Comparison of ENCODE assay signal across 9 cellular contexts in the genomic region with DNA sequence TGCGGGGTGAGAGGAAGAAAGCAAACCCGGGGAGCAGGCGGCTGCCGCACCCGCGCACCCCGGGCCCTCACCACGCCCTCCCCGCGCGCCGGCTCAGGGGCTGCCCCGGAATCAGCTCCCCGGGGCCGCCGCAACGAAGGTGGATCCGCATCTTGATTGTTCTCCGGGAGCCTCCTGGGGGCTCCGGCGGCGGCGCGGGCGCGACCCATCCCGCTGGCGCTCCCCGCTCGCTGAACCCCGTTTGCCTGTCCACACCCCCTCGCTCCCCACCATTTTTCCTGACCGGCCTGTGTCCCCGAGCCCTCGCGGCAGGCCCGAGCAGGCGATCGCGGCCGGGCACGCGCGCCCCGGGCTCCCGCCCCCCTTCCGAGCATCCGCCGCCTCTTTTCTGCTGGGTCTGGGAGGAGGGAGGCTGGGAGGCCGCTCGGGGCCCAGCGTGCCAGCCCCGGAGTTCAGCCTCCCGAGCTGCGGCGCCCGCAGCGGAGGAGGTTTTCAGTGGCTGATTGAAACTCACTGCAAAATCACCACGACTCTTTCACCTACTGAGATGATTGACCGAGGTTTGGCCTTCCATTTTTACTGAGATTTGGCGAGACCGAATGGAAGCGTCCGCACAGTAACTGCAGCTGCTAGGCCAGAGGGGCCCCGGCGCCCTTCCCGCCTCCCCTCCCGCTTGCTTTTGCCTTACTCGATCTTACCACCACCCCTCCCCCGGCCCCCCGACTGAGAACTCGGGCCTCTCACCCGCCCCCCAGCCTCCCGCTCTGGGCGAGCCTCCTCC.
A peak's percentile ranks its signal among the peaks of the same experiment; 100 is the strongest.
DNase-seq lines count a peak whose midpoint lies in the region; ATAC-seq, FAIRE-seq and TF ChIP-seq lines count a peak whose summit lies in the region.
"Had no signal": no experiment of that assay in that cellular context is flagged by ENCODE, and none has a peak within 500 bp of the region (broad histone marks: within the 10 kb centered on the region; RNA-seq: fewer than 3 reads in every experiment).

No MANE protein-coding gene starts in this region.

- peaks cover 36% of the 10 kb centered on the region for H3K36me3 Mint-ChIP-seq in nephron (ENCODE audit: low read depth)

- peak overlapping the region; percentile 72 for H3K4me3 ChIP-seq in MM.1S (ENCODE audit: low read length)

- H3K27ac ChIP-seq in MM.1S (ENCODE audit: low read length): peak overlapping the region; percentile 98

- peaks cover 18% of the 10 kb centered on the region for H3K27me3 Mint-ChIP-seq in nephron (ENCODE audit: low read depth)

- no peaks in the 10 kb centered on the region for H4K20me1 ChIP-seq in MM.1S (ENCODE audit: insufficient read depth, low read length)

- H3F3A ChIP-seq in MM.1S (ENCODE audit: insufficient read depth, low read length): peaks cover 42% of the 10 kb centered on the region

- peaks cover 11% of the 10 kb centered on the region; the same call in 1 of the 2 replicates for H3K4me1 ChIP-seq in MM.1S (ENCODE audit: low read length)

- H3K79me2 ChIP-seq in MM.1S (ENCODE audit: low read length): peaks cover 8% of the 10 kb centered on the region; the same call in 1 of the 2 replicates

- H3K4me2 ChIP-seq in MM.1S (ENCODE audit: low read depth, low read length): peak overlapping the region; percentile 51; the same call in 1 of the 2 replicates

- no peak overlapping the region for H2AFZ ChIP-seq in MM.1S (ENCODE audit: low read length)

- H3K9me3 Mint-ChIP-seq in nephron: no peaks in the 10 kb centered on the region
- H3K9me3 Mint-ChIP-seq: T-helper 1 cell treated with Interleukin-12 subunit alpha and Interleukin-12 subunit beta and Interleukin-4 antibody, amounts not matched to agents 30 μg/mL and 1 μg/mL, for 36 hours had no signal

- TF ChIP-seq CTCF in MM.1S (IDR thresholded peaks at IDR 0.05; ENCODE audit: low read length): no peak
- TF ChIP-seq CTCF in nephron (IDR thresholded peaks at IDR 0.05; ENCODE audit: unreplicated experiment in 3 of 3): no peak

- no peak for TF ChIP-seq POLR2A in H54 (IDR thresholded peaks at IDR 0.05; ENCODE audit: low read depth, low read length)

- H3K36me3 ChIP-seq in MM.1S (replicated peaks; ENCODE audit: insufficient read depth, low read length): no peaks in the 10 kb centered on the region

- peak overlapping the region; percentile 93 for H3K9ac ChIP-seq in MM.1S (ENCODE audit: low read length)

- H3K4me3 Mint-ChIP-seq in nephron: peak overlapping the region; percentile 72 to 87 (median 84)

- DNase-seq in C1 segment of cervical spinal cord (lab: John Stamatoyannopoulos, UW) (peak in 8 of 14 donors; percentile 11 to 79 (median 34)), MM.1S (peak; percentile 57), dedifferentiated amniotic fluid mesenchymal stem cell (ENCODE audit: extremely low spot score) (peak; percentile 66), H54 (ENCODE audit: insufficient read length, low spot score) (no peak)

- H3K27ac Mint-ChIP-seq in nephron: peak overlapping the region; percentile 39 to 90 (median 75)

- FAIRE-seq in H54 (lab: Jason Lieb, UNC): no peak

- H3K4me1 Mint-ChIP-seq in nephron: peaks cover 37% of the 10 kb centered on the region

- no peaks in the 10 kb centered on the region for H3K9me3 ChIP-seq in MM.1S (replicated peaks; ENCODE audit: insufficient read depth, low read length)

- ATAC-seq in HG03025 (IDR thresholded peaks at IDR 0.05; ENCODE audit: low FRiP score, unreplicated experiment): no peak
- ATAC-seq in HG02938 (IDR thresholded peaks at IDR 0.05; ENCODE audit: unreplicated experiment): no peak
- no peak for ATAC-seq in HG03442 (IDR thresholded peaks at IDR 0.05; ENCODE audit: unreplicated experiment)

- no peaks in the 10 kb centered on the region for H3K27me3 ChIP-seq in MM.1S (replicated peaks; ENCODE audit: insufficient read depth, low read length)

- no peaks in the 10 kb centered on the region for H3K9me2 ChIP-seq in MM.1S (replicated peaks; ENCODE audit: insufficient read depth, low read length)
